In genomic region chr7:77786741-77787140, GRCh38 we compare ENCODE assay signal across 30 cellular contexts.
"Had no signal": no experiment of that assay in that cellular context is flagged by ENCODE, and none has a peak within 500 bp of the region (broad histone marks: within the 10 kb centered on the region; RNA-seq: fewer than 3 reads in every experiment).

No MANE protein-coding gene starts in this region.

- DNase-seq: activated CD4-positive, alpha-beta memory T cell treated with anti-CD3 and anti-CD28 coated beads for 36 hours; activated CD4-positive, alpha-beta T cell treated with anti-CD3 and anti-CD28 coated beads for 36 hours; activated CD4-positive, alpha-beta T cell treated with anti-CD3 and anti-CD28 coated beads, Interleukin-2, amount 10 ng/mL, durations not matched to agents 24 days and 14 days; activated CD4-positive, CD25-positive, alpha-beta regulatory T cell; activated CD4-positive, CD25-positive, alpha-beta regulatory T cell treated with anti-CD3 and anti-CD28 coated beads, Interleukin-2, amount 50 U/mL, for 72 hours; activated CD8-positive, alpha-beta memory T cell treated with anti-CD3 and anti-CD28 coated beads, Interleukin-2, amount 10 ng/mL, durations not matched to agents 7 days and 5 days; activated CD8-positive, alpha-beta memory T cell treated with anti-CD3 and anti-CD28 coated beads, Interleukin-2, amount 50 U/mL, for 4 hours; activated CD8-positive, alpha-beta T cell treated with anti-CD3 and anti-CD28 coated beads, Interleukin-2, amount 10 ng/mL, durations not matched to agents 7 days and 5 days; activated gamma-delta T cell; activated naive CD4-positive, alpha-beta T cell treated with anti-CD3 and anti-CD28 coated beads, Interleukin-2, amount 50 U/mL, for 16 hours; activated naive CD4-positive, alpha-beta T cell treated with Interleukin-2 at 50 U/mL for 16 hours; activated naive CD8-positive, alpha-beta T cell treated with anti-CD3 and anti-CD28 coated beads for 36 hours; activated naive CD8-positive, alpha-beta T cell treated with anti-CD3 and anti-CD28 coated beads, Interleukin-2, amount 50 U/mL, for 24 hours; activated T-cell treated with anti-CD3 and anti-CD28 coated beads, Interleukin-2, amount 50 U/mL, for 1 hour; activated T-cell treated with anti-CD3 and anti-CD28 coated beads, Interleukin-2, amount 50 U/mL, for 48 hours; adrenal gland; amygdala; aorta; body of pancreas; caudate nucleus; cortex of kidney; effector CD8-positive, alpha-beta T cell; foreskin keratinocyte; gastrocnemius medialis; glutamatergic neuron; heart left ventricle; T-helper 2 cell had no signal

- FAIRE-seq: colon had no signal

- H3K9me3 Mint-ChIP-seq: activated CD4-positive, alpha-beta T cell treated with anti-CD3 and anti-CD28 coated beads, Interleukin-2, amount 10 ng/mL, durations not matched to agents 24 days and 14 days; activated naive CD8-positive, alpha-beta T cell treated with anti-CD3 and anti-CD28 coated beads for 36 hours; activated T-helper 1 cell treated with anti-CD3 and anti-CD28 coated beads, Interleukin-12 subunit alpha, Interleukin-12 subunit beta, Interleukin-2, Interleukin-4 antibody, amounts not matched to agents 30 ng/mL and 10 ng/mL and 1 ng/mL, durations not matched to agents 14 hours and 24 hours and 36 hours had no signal

- H3K9me3 ChIP-seq: body of pancreas, gastrocnemius medialis had no signal

- H3K27me3 ChIP-seq: adrenal gland, body of pancreas, foreskin keratinocyte, gastrocnemius medialis, heart left ventricle had no signal

- H3K27ac Mint-ChIP-seq: activated CD4-positive, alpha-beta memory T cell treated with anti-CD3 and anti-CD28 coated beads for 36 hours; activated CD4-positive, alpha-beta T cell treated with anti-CD3 and anti-CD28 coated beads for 36 hours; activated CD4-positive, alpha-beta T cell treated with anti-CD3 and anti-CD28 coated beads, Interleukin-2, amount 10 ng/mL, durations not matched to agents 24 days and 14 days; activated CD8-positive, alpha-beta memory T cell treated with anti-CD3 and anti-CD28 coated beads, Interleukin-2, amount 10 ng/mL, durations not matched to agents 7 days and 5 days; activated CD8-positive, alpha-beta T cell treated with anti-CD3 and anti-CD28 coated beads, Interleukin-2, amount 10 ng/mL, durations not matched to agents 7 days and 5 days; activated naive CD8-positive, alpha-beta T cell treated with anti-CD3 and anti-CD28 coated beads for 36 hours; activated naive CD8-positive, alpha-beta T cell treated with anti-CD3 and anti-CD28 coated beads, Interleukin-2, amount 50 U/mL, for 24 hours; activated T-helper 1 cell treated with anti-CD3 and anti-CD28 coated beads, Interleukin-12 subunit alpha, Interleukin-12 subunit beta, Interleukin-2, Interleukin-4 antibody, amounts not matched to agents 30 ng/mL and 10 ng/mL and 1 ng/mL, durations not matched to agents 14 hours and 24 hours and 36 hours had no signal

- H3K4me1 Mint-ChIP-seq: activated CD4-positive, alpha-beta T cell treated with anti-CD3 and anti-CD28 coated beads for 36 hours; activated naive CD8-positive, alpha-beta T cell treated with anti-CD3 and anti-CD28 coated beads for 36 hours had no signal

- H3K27me3 Mint-ChIP-seq: activated CD4-positive, alpha-beta memory T cell treated with anti-CD3 and anti-CD28 coated beads for 36 hours; activated CD4-positive, alpha-beta T cell treated with anti-CD3 and anti-CD28 coated beads for 36 hours; activated CD4-positive, alpha-beta T cell treated with anti-CD3 and anti-CD28 coated beads, Interleukin-2, amount 10 ng/mL, durations not matched to agents 24 days and 14 days; activated CD8-positive, alpha-beta memory T cell treated with anti-CD3 and anti-CD28 coated beads, Interleukin-2, amount 10 ng/mL, durations not matched to agents 7 days and 5 days; activated naive CD8-positive, alpha-beta T cell treated with anti-CD3 and anti-CD28 coated beads for 36 hours; activated naive CD8-positive, alpha-beta T cell treated with anti-CD3 and anti-CD28 coated beads, Interleukin-2, amount 50 U/mL, for 24 hours had no signal

- H3K4me3 Mint-ChIP-seq: activated CD4-positive, alpha-beta memory T cell treated with anti-CD3 and anti-CD28 coated beads for 36 hours; activated CD4-positive, alpha-beta T cell treated with anti-CD3 and anti-CD28 coated beads for 36 hours; activated CD4-positive, alpha-beta T cell treated with anti-CD3 and anti-CD28 coated beads, Interleukin-2, amount 10 ng/mL, durations not matched to agents 24 days and 14 days; activated CD8-positive, alpha-beta memory T cell treated with anti-CD3 and anti-CD28 coated beads, Interleukin-2, amount 10 ng/mL, durations not matched to agents 7 days and 5 days; activated CD8-positive, alpha-beta T cell treated with anti-CD3 and anti-CD28 coated beads, Interleukin-2, amount 10 ng/mL, durations not matched to agents 7 days and 5 days; activated naive CD8-positive, alpha-beta T cell treated with anti-CD3 and anti-CD28 coated beads for 36 hours; activated naive CD8-positive, alpha-beta T cell treated with anti-CD3 and anti-CD28 coated beads, Interleukin-2, amount 50 U/mL, for 24 hours; activated T-helper 1 cell treated with anti-CD3 and anti-CD28 coated beads, Interleukin-12 subunit alpha, Interleukin-12 subunit beta, Interleukin-2, Interleukin-4 antibody, amounts not matched to agents 30 ng/mL and 10 ng/mL and 1 ng/mL, durations not matched to agents 14 hours and 24 hours and 36 hours had no signal

- H3K27ac ChIP-seq: adrenal gland, body of pancreas, foreskin keratinocyte, gastrocnemius medialis, heart left ventricle had no signal

- H3K4me3 ChIP-seq: adrenal gland, body of pancreas, gastrocnemius medialis, heart left ventricle had no signal

- H3K36me3 ChIP-seq: adrenal gland, gastrocnemius medialis had no signal

- H3K4me1 ChIP-seq: adrenal gland, foreskin keratinocyte, heart left ventricle had no signal

- ATAC-seq: activated CD4-positive, alpha-beta T cell treated with anti-CD3 and anti-CD28 coated beads for 36 hours; activated CD8-positive, alpha-beta memory T cell treated with anti-CD3 and anti-CD28 coated beads, Interleukin-2, amount 10 ng/mL, durations not matched to agents 7 days and 5 days; activated CD8-positive, alpha-beta T cell treated with anti-CD3 and anti-CD28 coated beads, Interleukin-2, amount 10 ng/mL, durations not matched to agents 7 days and 5 days; activated naive CD8-positive, alpha-beta T cell treated with anti-CD3 and anti-CD28 coated beads, Interleukin-2, amount 50 U/mL, for 24 hours; body of pancreas; esophagus mucosa; foreskin keratinocyte; gastrocnemius medialis had no signal
